1 cellular context compared by ENCODE assay signal in the genomic region with DNA sequence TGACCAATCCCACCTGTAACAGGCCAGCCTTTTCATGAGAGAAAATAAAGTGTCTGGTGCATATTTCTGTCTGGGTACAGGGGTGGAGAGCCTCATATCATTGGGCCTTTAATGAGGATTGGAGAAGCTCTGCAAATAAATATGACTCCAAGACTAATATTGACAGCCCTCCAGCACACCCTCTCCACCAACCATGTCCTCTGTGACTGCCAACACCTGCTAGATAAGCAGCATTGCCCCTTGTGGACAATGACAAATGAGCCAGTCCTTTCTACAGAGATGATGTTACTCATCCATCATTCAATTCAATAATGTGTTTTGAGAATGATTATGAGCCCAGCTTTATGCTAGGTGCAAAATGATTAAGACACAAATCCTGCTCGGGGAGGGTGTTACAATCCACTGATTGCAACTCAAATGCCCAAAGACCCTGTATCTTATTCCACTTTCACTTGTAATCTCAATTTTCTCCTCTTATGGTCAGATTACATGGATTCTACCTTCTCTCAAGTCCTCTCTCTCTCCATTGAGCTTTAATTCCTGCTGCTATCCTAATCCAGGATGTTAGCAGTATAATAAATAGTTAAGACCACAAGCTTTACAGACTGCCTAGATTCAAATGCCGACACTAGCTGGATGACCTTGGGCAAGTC.
TF ChIP-seq lines count a peak whose summit lies in the region.

No MANE protein-coding gene starts in this region.

TF ChIP-seq in GM23338, 12 proteins besides CTCF, POLR2A, EP300 and RAD21 (continued from another document):
- TF ChIP-seq, protein P1, sequence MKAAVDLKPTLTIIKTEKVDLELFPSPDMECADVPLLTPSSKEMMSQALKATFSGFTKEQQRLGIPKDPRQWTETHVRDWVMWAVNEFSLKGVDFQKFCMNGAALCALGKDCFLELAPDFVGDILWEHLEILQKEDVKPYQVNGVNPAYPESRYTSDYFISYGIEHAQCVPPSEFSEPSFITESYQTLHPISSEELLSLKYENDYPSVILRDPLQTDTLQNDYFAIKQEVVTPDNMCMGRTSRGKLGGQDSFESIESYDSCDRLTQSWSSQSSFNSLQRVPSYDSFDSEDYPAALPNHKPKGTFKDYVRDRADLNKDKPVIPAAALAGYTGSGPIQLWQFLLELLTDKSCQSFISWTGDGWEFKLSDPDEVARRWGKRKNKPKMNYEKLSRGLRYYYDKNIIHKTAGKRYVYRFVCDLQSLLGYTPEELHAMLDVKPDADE (IDR thresholded peaks at IDR 0.05) = no peak
- TF ChIP-seq ZNF114 (CRISPR knock-in tag; IDR thresholded peaks at IDR 0.05) (no peak), POLR2AphosphoS5 (IDR thresholded peaks at IDR 0.05; ENCODE audit: low read depth) (no peak), EZH2 (IDR thresholded peaks at IDR 0.05; ENCODE audit: low read depth, unreplicated experiment) (no peak), ZNF462 (CRISPR knock-in tag; IDR thresholded peaks at IDR 0.05) (no peak), JUNB (IDR thresholded peaks at IDR 0.05; ENCODE audit: unreplicated experiment) (no peak), ZNF331 (CRISPR knock-in tag; IDR thresholded peaks at IDR 0.05; ENCODE audit: low read depth) (no peak), NANOG (IDR thresholded peaks at IDR 0.05; ENCODE audit: borderline replicate concordance) (no peak), REST (IDR thresholded peaks at IDR 0.05; ENCODE audit: unreplicated experiment) (no peak), CREB1 (CRISPR knock-in tag; IDR thresholded peaks at IDR 0.05; ENCODE audit: low read depth) (no peak), STAT1 (IDR thresholded peaks at IDR 0.05; ENCODE audit: unreplicated experiment) (no peak)
